In genomic region chr12:64172143-64172970, GRCh38 we compare ENCODE assay signal across 14 cellular contexts. TPM values are rescaled to one million over a fixed set of nuclear protein-coding genes. Genes with fewer than 3 reads are reported as not detected.
DNase-seq lines count a peak whose midpoint lies in the region; ATAC-seq and TF ChIP-seq lines count a peak whose summit lies in the region.
"Had no signal": no experiment of that assay in that cellular context is flagged by ENCODE, and none has a peak within 500 bp of the region (broad histone marks: within the 10 kb centered on the region; RNA-seq: fewer than 3 reads in every experiment).

No MANE protein-coding gene starts in this region.

- BruUV-seq in Caco-2 (replicated peaks; lab: Mats Ljungman, UMichigan) = no TSS peak
- BruUV-seq in HCT116 (replicated peaks; lab: Mats Ljungman, UMichigan) = no TSS peak

- no peak overlapping the region for H3K4me3 Mint-ChIP-seq in Caco-2 (ENCODE audit: unreplicated experiment)

- peak overlapping the region; percentile 62 for H3K27ac Mint-ChIP-seq in Caco-2 (ENCODE audit: unreplicated experiment)

- no peaks in the 10 kb centered on the region for H3K36me3 ChIP-seq in Caco-2 (ENCODE audit: control insufficient read depth, insufficient read depth, low read length)
- H3K36me3 ChIP-seq in HCT116 (ENCODE audit: control insufficient read depth in 1 of 2, insufficient read depth in 2 of 2, low read length in 2 of 2) = no peaks in the 10 kb centered on the region
- H3K36me3 ChIP-seq: neutrophil, SJCRH30 had no signal

- peaks cover 17% of the 10 kb centered on the region for H3K4me1 Mint-ChIP-seq in Caco-2 (ENCODE audit: low read depth, unreplicated experiment)

- no peaks in the 10 kb centered on the region for H3K9me3 Mint-ChIP-seq in Caco-2 (ENCODE audit: unreplicated experiment)

- no peak for TF ChIP-seq POLR2A in HCT116 (IDR thresholded peaks at IDR 0.05; ENCODE audit: borderline replicate concordance, extremely low read depth, insufficient read depth, insufficient read length)

- RAD21 ChIA-PET in HCT116 (lab: Charles Lee; ENCODE audit: low non-redundant PET in 1 of 2, low total read pairs in 2 of 2, uncharacterized antibody in 2 of 2, unreplicated experiment in 2 of 2) = no interaction called here

- no peaks in the 10 kb centered on the region for H3K27me3 Mint-ChIP-seq in Caco-2 (ENCODE audit: insufficient read depth, unreplicated experiment)

- peak overlapping the region; percentile 5; the same call in 1 of the 2 replicates for H3K27ac ChIP-seq in HCT116 (ENCODE audit: low read depth, low read length)
- H3K27ac ChIP-seq: neutrophil, SJCRH30 had no signal

- intact Hi-C loops in Caco-2 (cut with micrococcal nuclease; ENCODE audit: unreplicated experiment) (loop anchor here (10.0 kb wide), 1 partner anchor 88 kb away; no protein-coding TSS in a partner anchor), HCT116 (cut with micrococcal nuclease) (no loop called here)

- TF ChIP-seq RAD21 in HCT116 (IDR thresholded peaks at IDR 0.05; ENCODE audit: low read depth) = no peak

- H3K9me3 ChIP-seq in Caco-2 (no peaks in the 10 kb centered on the region), HCT116 (ENCODE audit: control insufficient read depth in 1 of 2, insufficient read depth in 1 of 2, low read depth in 1 of 2, low read length in 2 of 2) (no peaks in the 10 kb centered on the region)
- H3K9me3 ChIP-seq: neutrophil, SJCRH30 had no signal

- peak overlapping the region; percentile 56 for H3K9ac ChIP-seq in HCT116 (ENCODE audit: low read length)

- ATAC-seq in HCT116 (peak; percentile 80), SK-N-SH treated with all-trans-retinoic acid at 6 μM for 48 hours (peak; percentile 55)
- ATAC-seq: left ventricle myocardium superior had no signal

- TF ChIP-seq CTCF in Caco-2 (IDR thresholded peaks at IDR 0.05; ENCODE audit: insufficient read depth in 1 of 2, low read depth in 1 of 2, low read length in 1 of 2, severe bottlenecking in 1 of 2, unreplicated experiment in 1 of 2) (no peak), HCT116 (IDR thresholded peaks at IDR 0.05 in 2 of 3, conservative IDR thresholded peaks at IDR 0.05 in 1 of 3; ENCODE audit: borderline replicate concordance in 1 of 3, insufficient read depth in 1 of 3, low read depth in 2 of 3, low read length in 2 of 3) (no peak)

- no peak for DNase-seq in Caco-2
- DNase-seq in HCT116 (ENCODE audit: low read depth, low spot score) = no peak
- DNase-seq in kidney tubule cell (ENCODE audit: low spot score) = peak; percentile 44
- no peak for DNase-seq in DMS114 treated with DMSO at 0.1 percent for 48 hours (lab: John Stamatoyannopoulos, UW; ENCODE audit: unreplicated experiment)
- no peak for DNase-seq in islet precursor cell
- DNase-seq in DMS 273 treated with DMSO at 0.1 percent for 48 hours (lab: John Stamatoyannopoulos, UW) = no peak
- DNase-seq: activated CD8-positive, alpha-beta memory T cell treated with anti-CD3 and anti-CD28 coated beads, Interleukin-2, amount 50 U/mL, for 4 hours; activated gamma-delta T cell; left ventricle myocardium superior; NCI-H1105 treated with DMSO at 0.1 percent for 48 hours; NCI-H526 treated with DMSO at 0.1 percent for 48 hours; SJCRH30 had no signal

- no peak overlapping the region for H2AFZ ChIP-seq in HCT116 (ENCODE audit: low read depth, low read length, poor library complexity, severe bottlenecking)

- H3K4me2 ChIP-seq in HCT116 (ENCODE audit: low read length) = peak overlapping the region; percentile 69

- H4K20me1 ChIP-seq in HCT116 (ENCODE audit: insufficient read depth) = no peaks in the 10 kb centered on the region

- POLR2A ChIA-PET in Caco-2 (lab: Charles Lee) (no interaction called here), HCT116 (lab: Charles Lee) (interaction anchor here (1.0 kb wide), 1 partner anchor 24 kb away, joined by 3 read pairs; no protein-coding TSS in a partner anchor)

- H3K27me3 ChIP-seq in Caco-2 (replicated peaks; ENCODE audit: control insufficient read depth, insufficient read depth, low read length) (no peaks in the 10 kb centered on the region), HCT116 (ENCODE audit: insufficient read depth, low read length) (no peaks in the 10 kb centered on the region)
- H3K27me3 ChIP-seq: neutrophil, SJCRH30 had no signal

- H3K4me3 ChIP-seq in Caco-2 (ENCODE audit: low read depth, low read length) (no peak overlapping the region), HCT116 (replicated peaks in 1 of 2; ENCODE audit: low read depth in 1 of 2, low read length in 2 of 2) (peak overlapping the region in 1 of 2 experiments; percentile 30; a peak in 1 of 4 replicates)
- H3K4me3 ChIP-seq: SJCRH30 had no signal

- H3K4me1 ChIP-seq in Caco-2 = peaks cover 41% of the 10 kb centered on the region
- H3K4me1 ChIP-seq in HCT116 (ENCODE audit: control insufficient read depth in 1 of 2, insufficient read depth in 2 of 2, low read length in 2 of 2) = peaks cover 4 to 37% of the 10 kb centered on the region in 2 experiments
- H3K4me1 ChIP-seq: SJCRH30 had no signal

- CTCF ChIA-PET in Caco-2 (lab: Charles Lee) (interaction anchor here (1.5 to 1.6 kb wide), 2 partner anchors 10 to 24 kb away, joined by 3 to 7 read pairs; no protein-coding TSS in a partner anchor), HCT116 (lab: Charles Lee) (interaction anchor here (1.9 kb wide), 1 partner anchor 9 kb away, joined by 7 read pairs; no protein-coding TSS in a partner anchor)

- H3K79me2 ChIP-seq in HCT116 (ENCODE audit: insufficient read depth, low read length) = no peaks in the 10 kb centered on the region

- no peaks in the 10 kb centered on the region for H3K36me3 Mint-ChIP-seq in Caco-2 (ENCODE audit: insufficient read depth, unreplicated experiment)

- H3K9me2 ChIP-seq in HCT116 (ENCODE audit: insufficient read depth) = no peaks in the 10 kb centered on the region

TF ChIP-seq in HCT116, 20 proteins besides CTCF, POLR2A, EP300 and RAD21 (continues in another document):
- TF ChIP-seq MAX (IDR thresholded peaks at IDR 0.05) (no peak), ATF3 (IDR thresholded peaks at IDR 0.05) (no peak), ZNF274 (IDR thresholded peaks at IDR 0.05; ENCODE audit: low read depth, low read length) (no peak), CEBPB (IDR thresholded peaks at IDR 0.05; ENCODE audit: low read depth) (no peak), ELF1 (IDR thresholded peaks at IDR 0.05; ENCODE audit: borderline replicate concordance, low read depth) (no peak)

TF ChIP-seq in SK-N-SH treated with all-trans-retinoic acid at 6 μM for 48 hours, 23 proteins besides CTCF, POLR2A, EP300 and RAD21 (continues in another document):
- TF ChIP-seq PPARA (CRISPR knock-in tag; IDR thresholded peaks at IDR 0.05; ENCODE audit: borderline replicate concordance) (no peak), ESRRG (CRISPR knock-in tag; IDR thresholded peaks at IDR 0.05) (no peak), ZNF8 (CRISPR knock-in tag; IDR thresholded peaks at IDR 0.05) (no peak), ZFP30 (CRISPR knock-in tag; IDR thresholded peaks at IDR 0.05) (no peak), RARB (CRISPR knock-in tag; IDR thresholded peaks at IDR 0.05) (no peak), CSRNP3 (CRISPR knock-in tag; IDR thresholded peaks at IDR 0.05) (no peak), TCF4 (CRISPR knock-in tag; IDR thresholded peaks at IDR 0.05; ENCODE audit: borderline replicate concordance) (no peak), OSR1 (CRISPR knock-in tag; IDR thresholded peaks at IDR 0.05) (no peak), BACH2 (CRISPR knock-in tag; IDR thresholded peaks at IDR 0.05; ENCODE audit: borderline replicate concordance) (no peak), ZFP3 (CRISPR knock-in tag; IDR thresholded peaks at IDR 0.05) (no peak), SNAI2 (CRISPR knock-in tag; IDR thresholded peaks at IDR 0.05) (no peak), POU6F1 (CRISPR knock-in tag; IDR thresholded peaks at IDR 0.05; ENCODE audit: borderline replicate concordance, low read depth) (no peak)

RNA-seq across cellular contexts. Expression of gene KICS2, which starts 49.7 kb away (rescaled TPM):
- total RNA-seq in Caco-2 (2022) (8.2 and 8.6 TPM in 2 replicates), HCT116 (2021; ENCODE audit: unreplicated experiment) (18.1 TPM)
- 5.6 and 6.8 TPM in 2 replicates for polyA plus RNA-seq in HCT116 (2012)
